ENCODE assay signal across 18 cellular contexts in genomic region chr19:2509096-2509495, GRCh38. TPM values are rescaled to one million over a fixed set of nuclear protein-coding genes. Genes with fewer than 3 reads are reported as not detected.
A peak's percentile ranks its signal among the peaks of the same experiment; 100 is the strongest.
DNase-seq lines count a peak whose midpoint lies in the region; ATAC-seq, FAIRE-seq and TF ChIP-seq lines count a peak whose summit lies in the region.
"Had no signal": no experiment of that assay in that cellular context is flagged by ENCODE, and none has a peak within 500 bp of the region (broad histone marks: within the 10 kb centered on the region; RNA-seq: fewer than 3 reads in every experiment).

No MANE protein-coding gene starts in this region.

- H3K36me3 ChIP-seq in HepG2 (replicated peaks in 1 of 2; ENCODE audit: control insufficient read depth in 1 of 2, insufficient read depth in 2 of 2, low read length in 2 of 2) (no peaks in the 10 kb centered on the region), right lobe of liver (no peaks in the 10 kb centered on the region), IMR-90 (ENCODE audit: control insufficient read depth, insufficient read depth, low read length) (no peaks in the 10 kb centered on the region), gastrocnemius medialis (no peaks in the 10 kb centered on the region)
- H3K36me3 ChIP-seq: HAP-1 had no signal

- H3K27ac ChIP-seq in HepG2 (ENCODE audit: extremely low read length, insufficient read depth, low read length) (no peak overlapping the region), right lobe of liver (no peak overlapping the region), IMR-90 (ENCODE audit: insufficient read depth, low read length) (no peak overlapping the region), gastrocnemius medialis (no peak overlapping the region)
- H3K27ac ChIP-seq: KMS-11 had no signal

- no peak for TF ChIP-seq CTCF in HepG2 (CRISPR knock-in tag; IDR thresholded peaks at IDR 0.05)
- no peak for TF ChIP-seq CTCF in right lobe of liver (IDR thresholded peaks at IDR 0.05)
- TF ChIP-seq CTCF in IMR-90 (conservative IDR thresholded peaks at IDR 0.05; ENCODE audit: low read depth, low read length) = no peak
- TF ChIP-seq CTCF in type B pancreatic cell (conservative IDR thresholded peaks at IDR 0.05) = no peak
- TF ChIP-seq CTCF in gastrocnemius medialis (IDR thresholded peaks at IDR 0.05 in 4 of 5, conservative IDR thresholded peaks at IDR 0.05 in 1 of 5) = no peak

- TF ChIP-seq EP300 in HepG2 (IDR thresholded peaks at IDR 0.05; ENCODE audit: low read depth in 2 of 2, low read length in 2 of 2) = no peak
- TF ChIP-seq EP300 in HepG2 (CRISPR knock-in tag; IDR thresholded peaks at IDR 0.05; ENCODE audit: borderline replicate concordance) = no peak

- ATAC-seq in HepG2 (no peak), right lobe of liver (no peak), IMR-90 (ENCODE audit: low read depth) (no peak), memory B cell (ENCODE audit: low read depth) (no peak), HG03442 (IDR thresholded peaks at IDR 0.05; ENCODE audit: unreplicated experiment) (no peak), gastrocnemius medialis (no peak)

- CTCF ChIA-PET in HepG2 (lab: Yijun Ruan, JAX; ENCODE audit: low intra/inter-chr PET ratio, low total read pairs) (no interaction called here), IMR-90 (lab: Yijun Ruan, JAX) (no interaction called here)

- no peak for FAIRE-seq in HepG2 (lab: Jason Lieb, UNC)
- FAIRE-seq: D721Med, G401.6, GM12891, GM19239 had no signal

- H2AK9ac ChIP-seq in IMR-90 (replicated peaks; ENCODE audit: low read depth, low read length, poor library complexity) = peak overlapping the region; percentile 52

- BruUV-seq in HepG2 (replicated peaks; lab: Mats Ljungman, UMichigan) = no TSS peak
- no TSS peak for BruUV-seq in IMR-90 (replicated peaks; lab: Mats Ljungman, UMichigan)

- H2BK120ac ChIP-seq in IMR-90 (ENCODE audit: low read depth, low read length) = 0 out of 2 replicates have a peak overlapping the region, but pooled peaks have one; percentile 19

- no peak overlapping the region for H3K18ac ChIP-seq in IMR-90 (ENCODE audit: low read depth, low read length)

- H3K36me3 Mint-ChIP-seq in memory B cell (no peaks in the 10 kb centered on the region), type B pancreatic cell (no peaks in the 10 kb centered on the region)

- intact Hi-C loops in HepG2 (cut with micrococcal nuclease; ENCODE audit: unreplicated experiment) (no loop called here), right lobe of liver (cut with DNase I) (no loop called here), IMR-90 (cut with micrococcal nuclease) (no loop called here), gastrocnemius medialis (cut with DNase I; ENCODE audit: low total_unique reads) (no loop called here)

- no peak overlapping the region for H2BK15ac ChIP-seq in IMR-90 (ENCODE audit: low read depth, low read length)

- no peaks in the 10 kb centered on the region for H3K79me1 ChIP-seq in IMR-90 (ENCODE audit: low read depth in 1 of 2, low read length in 2 of 2)

- H3K9me3 ChIP-seq in HepG2 (ENCODE audit: low read length) (no peaks in the 10 kb centered on the region), right lobe of liver (no peaks in the 10 kb centered on the region), IMR-90 (ENCODE audit: control insufficient read depth, insufficient read depth, low read length) (no peaks in the 10 kb centered on the region), gastrocnemius medialis (no peaks in the 10 kb centered on the region)
- H3K9me3 ChIP-seq: Caco-2, HAP-1 had no signal

- no peak overlapping the region for H3K4ac ChIP-seq in IMR-90 (ENCODE audit: low read depth, low read length)

- H3K14ac ChIP-seq in IMR-90 (replicated peaks; ENCODE audit: low read depth, low read length) = no peak overlapping the region

- H4K91ac ChIP-seq in IMR-90 (ENCODE audit: insufficient read depth, low read depth, low read length) = no peak overlapping the region

- dilution Hi-C loops in IMR-90 (cut with HindIII; ENCODE audit: low sequenced_read_pairs, unreplicated experiment) = no loop called here

- H3K4me3 ChIP-seq in HepG2 (replicated peaks in 1 of 3; ENCODE audit: insufficient read depth in 1 of 3, low read depth in 2 of 3, low read length in 3 of 3) (no peak overlapping the region), right lobe of liver (no peak overlapping the region), IMR-90 (ENCODE audit: insufficient read depth, low read depth, low read length) (no peak overlapping the region), gastrocnemius medialis (no peak overlapping the region)
- H3K4me3 ChIP-seq: HAP-1 had no signal

- no peak overlapping the region for H2AK5ac ChIP-seq in IMR-90 (ENCODE audit: low read depth, low read length)

- H2BK5ac ChIP-seq in IMR-90 (ENCODE audit: low read depth, low read length, poor library complexity, severe bottlenecking) = no peak overlapping the region

- no peaks in the 10 kb centered on the region for H3K9me3 Mint-ChIP-seq in memory B cell
- no peaks in the 10 kb centered on the region for H3K9me3 Mint-ChIP-seq in type B pancreatic cell
- H3K9me3 Mint-ChIP-seq: CD4-positive, alpha-beta T cell; HFFc6 had no signal

- TF ChIP-seq POLR2A in HepG2 (IDR thresholded peaks at IDR 0.05; ENCODE audit: insufficient read depth in 1 of 2, low read depth in 2 of 2, low read length in 2 of 2) (no peak), right lobe of liver (IDR thresholded peaks at IDR 0.05) (no peak), IMR-90 (IDR thresholded peaks at IDR 0.05; ENCODE audit: low read depth, low read length) (no peak), gastrocnemius medialis (IDR thresholded peaks at IDR 0.05) (no peak)

- no peak overlapping the region for H4K5ac ChIP-seq in IMR-90 (ENCODE audit: low read depth, low read length)

- no peak for DNase-seq in HepG2 (ENCODE audit: low spot score)
- DNase-seq in right lobe of liver = no peak
- DNase-seq in IMR-90 = no peak
- DNase-seq in memory B cell (ENCODE audit: low spot score in 2 of 2) = no peak
- DNase-seq in type B pancreatic cell (ENCODE audit: extremely low spot score, unreplicated experiment) = no peak
- no peak for DNase-seq in HPDE6-E6E7 (ENCODE audit: extremely low spot score)
- DNase-seq in gastrocnemius medialis = no peak
- DNase-seq: ACHN; Caco-2; CD4-positive, alpha-beta T cell; HFFc6 had no signal

- POLR2A ChIA-PET in HepG2 (lab: Yijun Ruan, JAX) (no interaction called here), IMR-90 (lab: Charles Lee; ENCODE audit: unreplicated experiment) (no interaction called here)

- no peak overlapping the region for H3K23ac ChIP-seq in IMR-90 (ENCODE audit: low read depth, low read length)

- H3K27ac Mint-ChIP-seq in memory B cell = peak overlapping the region; percentile 75
- peak overlapping the region; percentile 48 for H3K27ac Mint-ChIP-seq in type B pancreatic cell
- H3K27ac Mint-ChIP-seq: CD4-positive, alpha-beta T cell; HFFc6 had no signal

- no peak overlapping the region for H2BK20ac ChIP-seq in IMR-90 (ENCODE audit: low read depth, low read length)

- H4K20me1 ChIP-seq in HepG2 (ENCODE audit: insufficient read depth, low read length) (no peaks in the 10 kb centered on the region), IMR-90 (ENCODE audit: insufficient read depth, low read length) (no peaks in the 10 kb centered on the region)

- H3K4me1 ChIP-seq in HepG2 (ENCODE audit: insufficient read depth, low read length) (peaks cover 42% of the 10 kb centered on the region), right lobe of liver (peaks cover 0 to 6% (median 1%) of the 10 kb centered on the region in 4 donors), IMR-90 (ENCODE audit: control insufficient read depth, insufficient read depth, low read length) (peaks cover 2% of the 10 kb centered on the region; the same call in 1 of the 2 replicates), gastrocnemius medialis (peaks cover 5% of the 10 kb centered on the region in 2 donors)

- H2AFZ ChIP-seq in HepG2 (ENCODE audit: low read length) (no peak overlapping the region), IMR-90 (replicated peaks; ENCODE audit: low read length, poor library complexity) (no peak overlapping the region)

- H3K9me1 ChIP-seq in IMR-90 (ENCODE audit: insufficient read depth, low read length) = 0 out of 2 replicates have a peak, but pooled peaks cover 2% of the 10 kb centered on the region

- no peaks in the 10 kb centered on the region for H3K27me3 Mint-ChIP-seq in memory B cell
- no peaks in the 10 kb centered on the region for H3K27me3 Mint-ChIP-seq in type B pancreatic cell
- H3K27me3 Mint-ChIP-seq: CD4-positive, alpha-beta T cell had no signal

- H3K4me3 Mint-ChIP-seq in memory B cell = no peak overlapping the region
- H3K4me3 Mint-ChIP-seq in type B pancreatic cell = no peak overlapping the region
- H3K4me3 Mint-ChIP-seq: CD4-positive, alpha-beta T cell; HFFc6 had no signal

- H3K79me2 ChIP-seq in HepG2 (ENCODE audit: insufficient read depth, low read length) = no peaks in the 10 kb centered on the region

- H3K27me3 ChIP-seq in HepG2 (ENCODE audit: control insufficient read depth in 1 of 2, insufficient read depth in 2 of 2, low read length in 2 of 2) = peaks cover 0 to 16% of the 10 kb centered on the region in 2 experiments; a peak in 2 of 5 replicates
- no peaks in the 10 kb centered on the region for H3K27me3 ChIP-seq in right lobe of liver
- no peaks in the 10 kb centered on the region for H3K27me3 ChIP-seq in IMR-90 (ENCODE audit: control insufficient read depth, insufficient read depth, low read length)
- no peaks in the 10 kb centered on the region for H3K27me3 ChIP-seq in gastrocnemius medialis

- H3K9ac ChIP-seq in HepG2 (ENCODE audit: insufficient read depth, low read depth, low read length) = no peak overlapping the region
- H3K9ac ChIP-seq in IMR-90 (ENCODE audit: low read depth, low read length) = no peak overlapping the region
- H3K9ac ChIP-seq: KMS-11 had no signal

- in situ Hi-C loops in HepG2 (cut with HindIII; ENCODE audit: extremely low pct_ligation_motif_present, low pct_unique_long_range_greater_than_20kb) (no loop called here), IMR-90 (cut with MboI; ENCODE audit: low sequenced_read_pairs) (no loop called here), gastrocnemius medialis (cut with MboI; ENCODE audit: low sequenced_read_pairs in 4 of 4) (no loop called here)

- H3K4me1 Mint-ChIP-seq in memory B cell (peaks cover 20% of the 10 kb centered on the region), type B pancreatic cell (ENCODE audit: unreplicated experiment) (peaks cover 10% of the 10 kb centered on the region)

- no peak overlapping the region for H4K8ac ChIP-seq in IMR-90 (ENCODE audit: low read depth in 2 of 2, low read length in 2 of 2)

- H3K4me2 ChIP-seq in HepG2 (ENCODE audit: low read depth, low read length) (no peak overlapping the region), IMR-90 (ENCODE audit: low read depth, low read length) (no peak overlapping the region)
- H3K4me2 ChIP-seq: KMS-11 had no signal

- TF ChIP-seq RAD21 in HepG2 (CRISPR knock-in tag; IDR thresholded peaks at IDR 0.05) (no peak), IMR-90 (IDR thresholded peaks at IDR 0.05; ENCODE audit: low read length) (no peak)

- 57% methylated on average over 8 of the region's 8 CpGs for WGBS in HepG2 (ENCODE audit: low lambda C conversion rate)
- WGBS in right lobe of liver (ENCODE audit: insufficient coverage, low coverage, low lambda C conversion rate, missing lambda C conversion rate) = 85% methylated on average over 6 of the region's 8 CpGs
- WGBS in IMR-90 (ENCODE audit: extremely low coverage in 2 of 2, insufficient read length in 1 of 2), 2 experiments = no CpG with 5 or more reads among the region's 8 CpGs

- H3K56ac ChIP-seq in IMR-90 (ENCODE audit: extremely low read depth, insufficient read depth, low read length) = no peak overlapping the region

RNA-seq across cellular contexts. Expression of gene GADD45B, which starts 33.2 kb away (rescaled TPM):
- 3.2 and 4.6 TPM in 2 replicates for total RNA-seq in HepG2 (2016; rRNA removed; fragmentation: Illumina TruSeq; extraction: Trizol)
- 0.71 and 0.91 TPM in 2 replicates for total RNA-seq in HepG2 (2016; cell fraction: cytosol; rRNA removed; fragmentation: Illumina TruSeq; extraction: Trizol; ENCODE audit: low read depth)
- total RNA-seq in HepG2 (2016; cell fraction: insoluble cytoplasmic fraction; rRNA removed; fragmentation: Illumina TruSeq; extraction: Trizol) = 3.2 and 6.0 TPM in 2 replicates
- total RNA-seq in HepG2 (2016; cell fraction: membrane; rRNA removed; fragmentation: Illumina TruSeq; extraction: Trizol) = 1.8 TPM in 2 replicates
- 7.3 and 7.6 TPM in 2 replicates for total RNA-seq in HepG2 (2016; cell fraction: nucleus; rRNA removed; fragmentation: Illumina TruSeq; extraction: Trizol)
- polyA plus RNA-seq in HepG2 (2011; rRNA removed) = 34.1 and 40.4 TPM in 2 replicates
- 40.0 and 43.7 TPM in 2 replicates for polyA plus RNA-seq in HepG2 (2011; cell fraction: cytosol; rRNA removed)
- polyA plus RNA-seq in HepG2 (2011; cell fraction: nucleus; rRNA removed) = 66.8 and 77.1 TPM in 2 replicates
- polyA plus RNA-seq in HepG2 (2012) = 11.3 and 22.4 TPM in 2 replicates
- polyA plus RNA-seq in HepG2 (2016; cell fraction: cytosol; fragmentation: Illumina TruSeq; extraction: Trizol; ENCODE audit: low read depth) = 1.5 and 1.7 TPM in 2 replicates
- polyA plus RNA-seq in HepG2 (2016; cell fraction: insoluble cytoplasmic fraction; fragmentation: Illumina TruSeq; extraction: Trizol; ENCODE audit: low read depth) = 5.5 and 5.8 TPM in 2 replicates
- polyA plus RNA-seq in HepG2 (2016; cell fraction: membrane; fragmentation: Illumina TruSeq; extraction: Trizol; ENCODE audit: low read depth) = 2.3 and 2.5 TPM in 2 replicates
- 16.6 and 21.3 TPM in 2 replicates for polyA plus RNA-seq in HepG2 (2016; cell fraction: nucleus; fragmentation: Illumina TruSeq; extraction: Trizol; ENCODE audit: insufficient read depth, low read depth)
- polyA minus RNA-seq in HepG2 (2011; rRNA and poly(A)+ RNA removed; ENCODE audit: low replicate concordance) = 22.5 and 88.0 TPM in 2 replicates
- 12.3 and 15.6 TPM in 2 replicates for polyA minus RNA-seq in HepG2 (2011; cell fraction: cytosol; rRNA and poly(A)+ RNA removed)
- 35.0 and 45.0 TPM in 2 replicates for polyA minus RNA-seq in HepG2 (2011; cell fraction: nucleus; rRNA and poly(A)+ RNA removed)
- total RNA-seq in right lobe of liver = 100 to 1,000 TPM in 4 of 6 experiments, 10 to 100 TPM in 2; 39.0 to 176 (median 127) TPM
- total RNA-seq in IMR-90 (2012; rRNA removed) = 28.1 and 30.1 TPM in 2 replicates
- 84.0 and 106 TPM in 2 replicates for polyA plus RNA-seq in IMR-90 (2012; rRNA removed)
- polyA plus RNA-seq in IMR-90 (2012; cell fraction: cytosol; rRNA removed) = 70.3 and 87.0 TPM in 2 replicates
- 301 and 400 TPM in 2 replicates for polyA plus RNA-seq in IMR-90 (2012; cell fraction: nucleus; rRNA removed; ENCODE audit: low replicate concordance)
- 31.1 and 67.3 TPM in 2 replicates for total RNA-seq in type B pancreatic cell (ENCODE audit: low replicate concordance)
- total RNA-seq in gastrocnemius medialis = 10 to 100 TPM; 32.2 to 48.7 (median 41.7) TPM

RNA-seq across cellular contexts. Expression of gene LMNB2, which starts 52.3 kb away (rescaled TPM):
- total RNA-seq in HepG2 (2016; rRNA removed; fragmentation: Illumina TruSeq; extraction: Trizol) = 93.6 and 105 TPM in 2 replicates
- total RNA-seq in HepG2 (2016; cell fraction: cytosol; rRNA removed; fragmentation: Illumina TruSeq; extraction: Trizol; ENCODE audit: low read depth) = 8.6 and 9.2 TPM in 2 replicates
- total RNA-seq in HepG2 (2016; cell fraction: insoluble cytoplasmic fraction; rRNA removed; fragmentation: Illumina TruSeq; extraction: Trizol) = 80.4 and 107 TPM in 2 replicates
- 34.1 and 36.1 TPM in 2 replicates for total RNA-seq in HepG2 (2016; cell fraction: membrane; rRNA removed; fragmentation: Illumina TruSeq; extraction: Trizol)
- 44.6 and 52.0 TPM in 2 replicates for total RNA-seq in HepG2 (2016; cell fraction: nucleus; rRNA removed; fragmentation: Illumina TruSeq; extraction: Trizol)
- 77.2 and 89.7 TPM in 2 replicates for polyA plus RNA-seq in HepG2 (2011; rRNA removed)
- 83.5 and 98.7 TPM in 2 replicates for polyA plus RNA-seq in HepG2 (2011; cell fraction: cytosol; rRNA removed)
- polyA plus RNA-seq in HepG2 (2011; cell fraction: nucleus; rRNA removed) = 75.2 and 87.6 TPM in 2 replicates
- polyA plus RNA-seq in HepG2 (2012) = 40.0 and 41.8 TPM in 2 replicates
- polyA plus RNA-seq in HepG2 (2016; cell fraction: cytosol; fragmentation: Illumina TruSeq; extraction: Trizol; ENCODE audit: low read depth) = 7.1 and 7.6 TPM in 2 replicates
- 74.9 and 86.7 TPM in 2 replicates for polyA plus RNA-seq in HepG2 (2016; cell fraction: insoluble cytoplasmic fraction; fragmentation: Illumina TruSeq; extraction: Trizol; ENCODE audit: low read depth)
- 19.0 and 21.3 TPM in 2 replicates for polyA plus RNA-seq in HepG2 (2016; cell fraction: membrane; fragmentation: Illumina TruSeq; extraction: Trizol; ENCODE audit: low read depth)
- 75.4 and 76.1 TPM in 2 replicates for polyA plus RNA-seq in HepG2 (2016; cell fraction: nucleus; fragmentation: Illumina TruSeq; extraction: Trizol; ENCODE audit: insufficient read depth, low read depth)
- 106 and 107 TPM in 2 replicates for polyA minus RNA-seq in HepG2 (2011; rRNA and poly(A)+ RNA removed; ENCODE audit: low replicate concordance)
- 35.3 and 37.2 TPM in 2 replicates for polyA minus RNA-seq in HepG2 (2011; cell fraction: cytosol; rRNA and poly(A)+ RNA removed)
- polyA minus RNA-seq in HepG2 (2011; cell fraction: nucleus; rRNA and poly(A)+ RNA removed) = 14.4 and 16.7 TPM in 2 replicates
- total RNA-seq in right lobe of liver = 10 to 100 TPM in 1 of 6 experiments, 1 to 10 TPM in 5; 4.6 to 11.6 (median 7.1) TPM
- total RNA-seq in IMR-90 (2012; rRNA removed) = 104 and 108 TPM in 2 replicates
- 106 and 117 TPM in 2 replicates for polyA plus RNA-seq in IMR-90 (2012; rRNA removed)
- polyA plus RNA-seq in IMR-90 (2012; cell fraction: cytosol; rRNA removed) = 57.0 and 66.3 TPM in 2 replicates
- 88.6 and 109 TPM in 2 replicates for polyA plus RNA-seq in IMR-90 (2012; cell fraction: nucleus; rRNA removed; ENCODE audit: low replicate concordance)
- total RNA-seq in type B pancreatic cell (ENCODE audit: low replicate concordance) = 63.6 and 116 TPM in 2 replicates
- total RNA-seq in gastrocnemius medialis = 10 to 100 TPM; 14.8 to 34.1 (median 23.6) TPM
